1 cellular context compared by ENCODE assay signal in genomic region chr19:2542341-2543069, GRCh38.
TF ChIP-seq lines count a peak whose summit lies in the region.

No MANE protein-coding gene starts in this region.

TF ChIP-seq in GM23338, 12 proteins besides CTCF, POLR2A, EP300 and RAD21 (continued from another document):
- TF ChIP-seq CREB1 (CRISPR knock-in tag; IDR thresholded peaks at IDR 0.05; ENCODE audit: low read depth): no peak
